11 cellular contexts compared by ENCODE assay signal in the genomic region with DNA sequence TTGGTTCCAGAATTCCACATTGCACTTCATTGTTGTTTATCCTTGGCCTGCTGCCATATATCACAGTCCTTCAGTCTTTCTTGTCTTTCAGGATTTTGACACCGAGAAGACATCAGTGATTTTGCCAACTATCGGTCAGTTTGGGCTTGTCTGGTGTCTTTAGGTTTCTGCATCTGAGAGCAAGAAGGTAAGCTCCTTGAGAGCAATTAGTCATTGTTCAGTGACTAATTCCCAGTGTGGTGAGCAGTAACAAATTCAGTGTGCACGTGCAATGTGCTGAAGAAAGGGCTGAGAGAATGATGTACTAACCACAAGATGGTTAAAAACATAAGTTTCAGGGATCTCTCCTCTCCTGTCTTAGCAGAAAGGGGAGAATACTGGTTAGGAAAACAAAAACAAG. TPM values are rescaled to one million over a fixed set of nuclear protein-coding genes. Genes with fewer than 3 reads are reported as not detected.
DNase-seq lines count a peak whose midpoint lies in the region; ATAC-seq, FAIRE-seq and TF ChIP-seq lines count a peak whose summit lies in the region.
"Had no signal": no experiment of that assay in that cellular context is flagged by ENCODE, and none has a peak within 500 bp of the region (broad histone marks: within the 10 kb centered on the region; RNA-seq: fewer than 3 reads in every experiment).

No MANE protein-coding gene starts in this region.

- H3K9ac ChIP-seq in astrocyte (ENCODE audit: low read length): no peak overlapping the region

- no peak for TF ChIP-seq POLR2A in esophagus squamous epithelium (IDR thresholded peaks at IDR 0.05)

- H3K27me3 ChIP-seq in astrocyte (ENCODE audit: insufficient read depth, low read length) (no peaks in the 10 kb centered on the region), esophagus squamous epithelium (no peaks in the 10 kb centered on the region)

- H3K36me3 ChIP-seq in astrocyte (ENCODE audit: insufficient read depth, low read length) (no peaks in the 10 kb centered on the region), esophagus squamous epithelium (no peaks in the 10 kb centered on the region)

- H3K36me3 Mint-ChIP-seq in astrocyte (ENCODE audit: low read depth, unreplicated experiment): peaks cover 18% of the 10 kb centered on the region

- ATAC-seq in HG02970 (IDR thresholded peaks at IDR 0.05; ENCODE audit: low FRiP score, unreplicated experiment): no peak
- ATAC-seq: left cardiac atrium had no signal

- in situ Hi-C loops in Caki2 (cut with HindIII; ENCODE audit: low pct_unique_long_range_greater_than_20kb, low sequenced_read_pairs): no loop called here

- H3K4me1 Mint-ChIP-seq in astrocyte (ENCODE audit: low read depth, unreplicated experiment): peaks cover 77% of the 10 kb centered on the region

- TF ChIP-seq CTCF in astrocyte (IDR thresholded peaks at IDR 0.05; ENCODE audit: insufficient read depth, low read depth, low read length) (no peak), esophagus squamous epithelium (IDR thresholded peaks at IDR 0.05) (no peak)

- WGBS in esophagus squamous epithelium, 2 donors: 12 to 22% methylated on average over 3 of the region's 3 CpGs

- H3K9me3 Mint-ChIP-seq in astrocyte (ENCODE audit: unreplicated experiment): peaks cover 2% of the 10 kb centered on the region

- intact Hi-C loops in esophagus squamous epithelium (cut with DNase I): no loop called here

- FAIRE-seq in astrocyte (lab: Jason Lieb, UNC): peak; percentile 49

- H3K4me3 ChIP-seq in astrocyte (ENCODE audit: insufficient read depth, low read depth, low read length): no peak overlapping the region
- H3K4me3 ChIP-seq in esophagus squamous epithelium: no peak overlapping the region

- H3K4me3 Mint-ChIP-seq in astrocyte (ENCODE audit: unreplicated experiment): no peak overlapping the region

- H3K27ac ChIP-seq in astrocyte (ENCODE audit: low read depth, low read length) (no peak overlapping the region), esophagus squamous epithelium (no peak overlapping the region)

- no peaks in the 10 kb centered on the region for H3K27me3 Mint-ChIP-seq in astrocyte (ENCODE audit: low read depth, unreplicated experiment)

- no peak overlapping the region for H2AFZ ChIP-seq in astrocyte (ENCODE audit: low read depth, low read length)

- no peaks in the 10 kb centered on the region for H3K9me3 ChIP-seq in astrocyte (ENCODE audit: insufficient read depth, low read depth, low read length)
- no peaks in the 10 kb centered on the region for H3K9me3 ChIP-seq in esophagus squamous epithelium

- DNase-seq in Caki2 (ENCODE audit: low read depth) (peak; percentile 31), HS-5 (ENCODE audit: low read depth) (peak; percentile 76), astrocyte (ENCODE audit: low read depth) (peak; percentile 83), kidney glomerular epithelial cell (lab: John Stamatoyannopoulos, UW) (peak; percentile 21), esophagus squamous epithelium (lab: John Stamatoyannopoulos, UW) (no peak), mesenteric fat pad (ENCODE audit: low spot score) (no peak)
- DNase-seq: effector CD4-positive, alpha-beta T cell; left cardiac atrium; NCI-H446 treated with DMSO at 0.1 percent for 48 hours had no signal

- H3K27ac Mint-ChIP-seq in astrocyte (ENCODE audit: unreplicated experiment): peak overlapping the region; percentile 21
- H3K27ac Mint-ChIP-seq: progenitor cell of endocrine pancreas had no signal

- H3K79me2 ChIP-seq in astrocyte (ENCODE audit: insufficient read depth, low read length): peaks cover 23% of the 10 kb centered on the region

- peak overlapping the region; percentile 31 for H3K4me2 ChIP-seq in astrocyte (ENCODE audit: low read length)

- H3K4me1 ChIP-seq in astrocyte (ENCODE audit: insufficient read depth, low read length): peaks cover 28% of the 10 kb centered on the region
- H3K4me1 ChIP-seq in esophagus squamous epithelium: peaks cover 0 to 7% (median 0%) of the 10 kb centered on the region in 3 donors

- peaks cover 17% of the 10 kb centered on the region for H4K20me1 ChIP-seq in astrocyte (ENCODE audit: insufficient read depth, low read length)

RNA-seq across cellular contexts. Expression of gene MARCHF4, which starts 23.4 kb away (rescaled TPM):
- total RNA-seq in Caki2 (2014; rRNA removed; shearing (Covaris generic); ENCODE audit: low replicate concordance): not detected in 2 replicates
- 28.1 and 42.8 TPM in 2 replicates for total RNA-seq in astrocyte
- not detected for total RNA-seq in esophagus squamous epithelium
- not detected for total RNA-seq in mesenteric fat pad

Comparison
In these comparisons a context has a peak if more than half of its experiments do, and no peak if none do; other contexts are left out.
1. DNase-seq: peak in Caki2 (single experiment), HS-5 (single experiment), astrocyte (single experiment) and kidney glomerular epithelial cell (single experiment); none in esophagus squamous epithelium (single experiment) and mesenteric fat pad (single experiment).
2. RNA of gene MARCHF4, which starts 23.4 kb away (total RNA-seq): 28.1 to 42.8 TPM in astrocyte; not detected in Caki2, not detected in esophagus squamous epithelium and not detected in mesenteric fat pad (single experiment); every median in the first group is over 10 times any median in the second.